In genomic region chr3:170057550-170057949, GRCh38 we compare ENCODE assay signal across 1 cellular context.
TF ChIP-seq lines count a peak whose summit lies in the region.

No MANE protein-coding gene starts in this region.

TF ChIP-seq in H1, 55 proteins besides CTCF, POLR2A, EP300 and RAD21:
- TF ChIP-seq SP4 (IDR thresholded peaks at IDR 0.05; ENCODE audit: low read length): no peak
- no peak for TF ChIP-seq SIRT6 (IDR thresholded peaks at IDR 0.05; ENCODE audit: low read length)
- 0 out of 2 replicates have a peak, but pooled peaks have one; percentile 32 for TF ChIP-seq SP1 (IDR thresholded peaks at IDR 0.05; ENCODE audit: low read depth, low read length)
